ENCODE assay signal across 26 cellular contexts in genomic region chr5:78613756-78614155, GRCh38. TPM values are rescaled to one million over a fixed set of nuclear protein-coding genes. Genes with fewer than 3 reads are reported as not detected.
"Had no signal": no experiment of that assay in that cellular context is flagged by ENCODE, and none has a peak within 500 bp of the region (broad histone marks: within the 10 kb centered on the region; RNA-seq: fewer than 3 reads in every experiment).

No MANE protein-coding gene starts in this region.

- H3K27me3 ChIP-seq: SJSA1 had no signal

- H3K4me3 Mint-ChIP-seq: activated B cell treated with CpG ODN at 0.5 μM for 24 hours; activated CD4-positive, alpha-beta T cell treated with anti-CD3 and anti-CD28 coated beads, Interleukin-2, amount 10 ng/mL, durations not matched to agents 24 days and 14 days; activated naive CD4-positive, alpha-beta T cell treated with anti-CD3 and anti-CD28 coated beads for 36 hours; activated naive CD8-positive, alpha-beta T cell; activated T-helper 17 cell treated with anti-CD3 and anti-CD28 coated beads, Interleukin-2, amount 50 U/mL, for 72 hours; brain; T-helper 1 cell treated with Interleukin-12 subunit alpha and Interleukin-12 subunit beta and Interleukin-4 antibody, amounts not matched to agents 30 μg/mL and 1 μg/mL, for 36 hours had no signal

- H3K36me3 ChIP-seq: SJSA1 had no signal

- H3K9me3 Mint-ChIP-seq: activated B cell treated with CpG ODN at 0.5 μM for 24 hours; activated CD4-positive, alpha-beta T cell treated with anti-CD3 and anti-CD28 coated beads, Interleukin-2, amount 10 ng/mL, durations not matched to agents 24 days and 14 days; activated naive CD4-positive, alpha-beta T cell treated with anti-CD3 and anti-CD28 coated beads for 36 hours; activated T-helper 17 cell treated with anti-CD3 and anti-CD28 coated beads, Interleukin-2, amount 50 U/mL, for 72 hours; T-helper 1 cell treated with Interleukin-12 subunit alpha and Interleukin-12 subunit beta and Interleukin-4 antibody, amounts not matched to agents 30 μg/mL and 1 μg/mL, for 36 hours had no signal

- H3K27me3 Mint-ChIP-seq: activated B cell treated with CpG ODN at 0.5 μM for 24 hours; activated naive CD8-positive, alpha-beta T cell; activated T-helper 17 cell treated with anti-CD3 and anti-CD28 coated beads, Interleukin-2, amount 50 U/mL, for 72 hours; brain had no signal

- FAIRE-seq: astrocyte had no signal

- DNase-seq: activated B cell treated with CpG ODN at 0.5 μM for 24 hours; activated CD4-positive, alpha-beta T cell treated with anti-CD3 and anti-CD28 coated beads for 1 hour; activated CD4-positive, alpha-beta T cell treated with anti-CD3 and anti-CD28 coated beads, Interleukin-2, amount 10 ng/mL, durations not matched to agents 24 days and 14 days; activated CD4-positive, alpha-beta T cell treated with anti-CD3 and anti-CD28 coated beads, Interleukin-2, amount 50 U/mL, for 48 hours; activated gamma-delta T cell; activated naive CD4-positive, alpha-beta T cell treated with anti-CD3 and anti-CD28 coated beads for 36 hours; activated T-cell treated with anti-CD3 and anti-CD28 coated beads for 4 hours; activated T-cell treated with anti-CD3 and anti-CD28 coated beads, Interleukin-2, amount 50 U/mL, for 48 hours; amygdala; NCI-H1092; NCI-H1417; NCI-H1930; NCI-H2171; NCI-H2227 treated with DMSO at 0.1 percent for 48 hours; NCI-H526; NCI-H774; SHP77; T-helper 9 cell had no signal

- H3K9me3 ChIP-seq: SJSA1 had no signal

- H3K27ac Mint-ChIP-seq: activated B cell treated with CpG ODN at 0.5 μM for 24 hours; activated CD4-positive, alpha-beta T cell treated with anti-CD3 and anti-CD28 coated beads, Interleukin-2, amount 10 ng/mL, durations not matched to agents 24 days and 14 days; activated naive CD4-positive, alpha-beta T cell treated with anti-CD3 and anti-CD28 coated beads for 36 hours; activated naive CD8-positive, alpha-beta T cell; activated T-helper 17 cell treated with anti-CD3 and anti-CD28 coated beads, Interleukin-2, amount 50 U/mL, for 72 hours; T-helper 1 cell treated with Interleukin-12 subunit alpha and Interleukin-12 subunit beta and Interleukin-4 antibody, amounts not matched to agents 30 μg/mL and 1 μg/mL, for 36 hours had no signal

- H3K4me3 ChIP-seq: SJSA1 had no signal

- ATAC-seq: activated T-helper 17 cell treated with anti-CD3 and anti-CD28 coated beads, Interleukin-2, amount 50 U/mL, for 72 hours; Panc1 had no signal

- H3K4me1 Mint-ChIP-seq: activated B cell treated with CpG ODN at 0.5 μM for 24 hours; activated CD4-positive, alpha-beta T cell treated with anti-CD3 and anti-CD28 coated beads, Interleukin-2, amount 10 ng/mL, durations not matched to agents 24 days and 14 days; activated T-helper 17 cell treated with anti-CD3 and anti-CD28 coated beads, Interleukin-2, amount 50 U/mL, for 72 hours had no signal

- H3K36me3 Mint-ChIP-seq: activated naive CD8-positive, alpha-beta T cell had no signal

- H3K27ac ChIP-seq: KMS-11, SJSA1 had no signal

- H3K9ac ChIP-seq: KMS-11 had no signal

- H3K4me2 ChIP-seq: KMS-11 had no signal

RNA-seq across cellular contexts. Expression of gene LHFPL2, which starts 34.8 kb away (rescaled TPM):
- total RNA-seq: activated naive CD4-positive, alpha-beta T cell treated with anti-CD3 and anti-CD28 coated beads for 36 hours had no signal
